9 cellular contexts compared by ENCODE assay signal in genomic region chr19:51689751-51690358, GRCh38. TPM values are rescaled to one million over a fixed set of nuclear protein-coding genes. Genes with fewer than 3 reads are reported as not detected.
A peak's percentile ranks its signal among the peaks of the same experiment; 100 is the strongest.
DNase-seq lines count a peak whose midpoint lies in the region; ATAC-seq, FAIRE-seq and TF ChIP-seq lines count a peak whose summit lies in the region.
"Had no signal": no experiment of that assay in that cellular context is flagged by ENCODE, and none has a peak within 500 bp of the region (broad histone marks: within the 10 kb centered on the region; RNA-seq: fewer than 3 reads in every experiment).

No MANE protein-coding gene starts in this region.

- in situ Hi-C loops in HepG2 (cut with HindIII; ENCODE audit: extremely low pct_ligation_motif_present, low pct_unique_long_range_greater_than_20kb), result no loop called here

- H3K27me3 Mint-ChIP-seq in central memory CD8-positive, alpha-beta T cell, result peaks cover 69% of the 10 kb centered on the region

- CTCF ChIA-PET in HepG2 (lab: Yijun Ruan, JAX; ENCODE audit: low intra/inter-chr PET ratio, low total read pairs), result no interaction called here

- peak overlapping the region; percentile 63 for H3K9ac ChIP-seq in HepG2 (ENCODE audit: insufficient read depth, low read depth, low read length)

- DNase-seq in EH (ENCODE audit: low read depth) (peak; percentile 50), NCI-H774 (lab: John Stamatoyannopoulos, UW) (peak; percentile 2), HepG2 (ENCODE audit: low spot score) (no peak), substantia nigra (lab: John Stamatoyannopoulos, UW) (peak in 37 of 49 donors; percentile 19 to 71 (median 50)), GM19238 (ENCODE audit: insufficient read length, low spot score) (no peak), NCI-H526 treated with DMSO at 0.1 percent for 48 hours (lab: John Stamatoyannopoulos, UW) (no peak)
- DNase-seq in central memory CD8-positive, alpha-beta T cell (ENCODE audit: low spot score in 2 of 2), result no peak

- peaks cover 7% of the 10 kb centered on the region for H3K4me1 Mint-ChIP-seq in central memory CD8-positive, alpha-beta T cell

- no peak overlapping the region for H2AFZ ChIP-seq in HepG2 (ENCODE audit: low read length)

- no peak for TF ChIP-seq CTCF in HepG2 (CRISPR knock-in tag; IDR thresholded peaks at IDR 0.05)

- peak overlapping the region; percentile 77 for H3K27ac Mint-ChIP-seq in central memory CD8-positive, alpha-beta T cell (ENCODE audit: low read depth)

- H3K36me3 Mint-ChIP-seq in central memory CD8-positive, alpha-beta T cell (ENCODE audit: insufficient read depth), result peaks cover 3% of the 10 kb centered on the region

- peaks cover 3% of the 10 kb centered on the region for H3K9me3 Mint-ChIP-seq in central memory CD8-positive, alpha-beta T cell

- intact Hi-C loops in HepG2 (cut with micrococcal nuclease; ENCODE audit: unreplicated experiment), result no loop called here

- peaks cover 3% of the 10 kb centered on the region; the same call in 1 of the 2 replicates for H3K9me3 ChIP-seq in HepG2 (ENCODE audit: low read length)

- ATAC-seq in central memory CD8-positive, alpha-beta T cell (replicated peaks; ENCODE audit: extremely low read depth, poor library complexity, severe bottlenecking), result no peak
- peak; percentile 10; the same call in 2 of the 3 replicates for ATAC-seq in HepG2
- ATAC-seq in GM19328 (IDR thresholded peaks at IDR 0.05; ENCODE audit: unreplicated experiment), result no peak

- H3K4me1 ChIP-seq in HepG2 (ENCODE audit: insufficient read depth, low read length), result peaks cover 29% of the 10 kb centered on the region

- WGBS in HepG2 (ENCODE audit: low lambda C conversion rate), result 6% methylated on average over 15 of the region's 19 CpGs

- TF ChIP-seq EP300 in HepG2 (IDR thresholded peaks at IDR 0.05; ENCODE audit: low read depth in 2 of 2, low read length in 2 of 2), result no peak
- no peak for TF ChIP-seq EP300 in HepG2 (CRISPR knock-in tag; IDR thresholded peaks at IDR 0.05; ENCODE audit: borderline replicate concordance)

- peak overlapping the region; percentile 60 to 75 (median 74) for H3K4me3 ChIP-seq in HepG2 (replicated peaks in 1 of 3; ENCODE audit: insufficient read depth in 1 of 3, low read depth in 2 of 3, low read length in 3 of 3)

- H3K27ac ChIP-seq in HepG2 (ENCODE audit: extremely low read length, insufficient read depth, low read length) (peak overlapping the region; percentile 54), substantia nigra (ENCODE audit: low read depth, low read length, poor library complexity, severe bottlenecking) (peak overlapping the region; percentile 98)

- H3K4me3 Mint-ChIP-seq in central memory CD8-positive, alpha-beta T cell, result peak overlapping the region; percentile 71

- H3K36me3 ChIP-seq in HepG2 (replicated peaks in 1 of 2; ENCODE audit: control insufficient read depth in 1 of 2, insufficient read depth in 2 of 2, low read length in 2 of 2), result peaks cover 1 to 6% of the 10 kb centered on the region in 2 experiments; a peak in 1 of 5 replicates

- TF ChIP-seq POLR2A in HepG2 (IDR thresholded peaks at IDR 0.05; ENCODE audit: insufficient read depth in 1 of 2, low read depth in 2 of 2, low read length in 2 of 2), result no peak

- POLR2A ChIA-PET in HepG2 (lab: Yijun Ruan, JAX), result interaction anchor here (1.8 kb wide), 1 partner anchor 14 kb away, joined by 8 read pairs; no protein-coding TSS in a partner anchor

- BruUV-seq in HepG2 (replicated peaks; lab: Mats Ljungman, UMichigan), result no TSS peak

- TF ChIP-seq RAD21 in HepG2 (CRISPR knock-in tag; IDR thresholded peaks at IDR 0.05), result no peak

- H4K20me1 ChIP-seq in HepG2 (ENCODE audit: insufficient read depth, low read length), result peaks cover 15% of the 10 kb centered on the region; the same call in 1 of the 2 replicates

- FAIRE-seq in HepG2 (lab: Jason Lieb, UNC), result no peak

- no peaks in the 10 kb centered on the region; a peak in 1 of 5 replicates for H3K27me3 ChIP-seq in HepG2 (ENCODE audit: control insufficient read depth in 1 of 2, insufficient read depth in 2 of 2, low read length in 2 of 2)

- H3K79me2 ChIP-seq in HepG2 (ENCODE audit: insufficient read depth, low read length), result no peaks in the 10 kb centered on the region

- peak overlapping the region; percentile 88 for H3K4me2 ChIP-seq in HepG2 (ENCODE audit: low read depth, low read length)

RNA-seq across cellular contexts. Expression of gene SPACA6, which starts 3.3 kb away (rescaled TPM):
- 0.53 and 2.2 TPM in 2 replicates for total RNA-seq in HepG2 (2016; rRNA removed; fragmentation: Illumina TruSeq; extraction: Trizol)
- total RNA-seq in HepG2 (2016; cell fraction: cytosol; rRNA removed; fragmentation: Illumina TruSeq; extraction: Trizol; ENCODE audit: low read depth), result 1.1 and 1.9 TPM in 2 replicates
- 2.6 TPM in 1 of 2 replicates, not detected in the other for total RNA-seq in HepG2 (2016; cell fraction: insoluble cytoplasmic fraction; rRNA removed; fragmentation: Illumina TruSeq; extraction: Trizol)
- total RNA-seq in HepG2 (2016; cell fraction: membrane; rRNA removed; fragmentation: Illumina TruSeq; extraction: Trizol), result 0.53 and 1.2 TPM in 2 replicates
- 2.1 and 4.9 TPM in 2 replicates for total RNA-seq in HepG2 (2016; cell fraction: nucleus; rRNA removed; fragmentation: Illumina TruSeq; extraction: Trizol)
- polyA plus RNA-seq in HepG2 (2011; rRNA removed), result 1.4 and 2.3 TPM in 2 replicates
- polyA plus RNA-seq in HepG2 (2011; cell fraction: cytosol; rRNA removed), result 0.26 and 0.76 TPM in 2 replicates
- 12.4 and 14.0 TPM in 2 replicates for polyA plus RNA-seq in HepG2 (2011; cell fraction: nucleus; rRNA removed)
- 2.2 and 3.3 TPM in 2 replicates for polyA plus RNA-seq in HepG2 (2012)
- polyA plus RNA-seq in HepG2 (2016; cell fraction: cytosol; fragmentation: Illumina TruSeq; extraction: Trizol; ENCODE audit: low read depth), result 0.78 and 0.85 TPM in 2 replicates
- 0.48 and 0.82 TPM in 2 replicates for polyA plus RNA-seq in HepG2 (2016; cell fraction: insoluble cytoplasmic fraction; fragmentation: Illumina TruSeq; extraction: Trizol; ENCODE audit: low read depth)
- polyA plus RNA-seq in HepG2 (2016; cell fraction: membrane; fragmentation: Illumina TruSeq; extraction: Trizol; ENCODE audit: low read depth), result 0.42 and 1.5 TPM in 2 replicates
- 9.6 and 9.8 TPM in 2 replicates for polyA plus RNA-seq in HepG2 (2016; cell fraction: nucleus; fragmentation: Illumina TruSeq; extraction: Trizol; ENCODE audit: insufficient read depth, low read depth)
- 1.8 and 1.9 TPM in 2 replicates for polyA minus RNA-seq in HepG2 (2011; rRNA and poly(A)+ RNA removed; ENCODE audit: low replicate concordance)
- polyA minus RNA-seq in HepG2 (2011; cell fraction: cytosol; rRNA and poly(A)+ RNA removed), result not detected in 2 replicates
- polyA minus RNA-seq in HepG2 (2011; cell fraction: nucleus; rRNA and poly(A)+ RNA removed), result 6.3 and 6.8 TPM in 2 replicates

RNA-seq across cellular contexts. Expression of gene HAS1, which starts 33.9 kb away (rescaled TPM):
- not detected in 2 replicates for total RNA-seq in HepG2 (2016; rRNA removed; fragmentation: Illumina TruSeq; extraction: Trizol)
- total RNA-seq in HepG2 (2016; cell fraction: cytosol; rRNA removed; fragmentation: Illumina TruSeq; extraction: Trizol; ENCODE audit: low read depth), result not detected in 2 replicates
- not detected in 2 replicates for total RNA-seq in HepG2 (2016; cell fraction: insoluble cytoplasmic fraction; rRNA removed; fragmentation: Illumina TruSeq; extraction: Trizol)
- not detected in 2 replicates for total RNA-seq in HepG2 (2016; cell fraction: membrane; rRNA removed; fragmentation: Illumina TruSeq; extraction: Trizol)
- total RNA-seq in HepG2 (2016; cell fraction: nucleus; rRNA removed; fragmentation: Illumina TruSeq; extraction: Trizol), result not detected in 2 replicates
- 0.12 TPM in 1 of 2 replicates, not detected in the other for polyA plus RNA-seq in HepG2 (2011; rRNA removed)
- polyA plus RNA-seq in HepG2 (2011; cell fraction: cytosol; rRNA removed), result not detected in 2 replicates
- polyA plus RNA-seq in HepG2 (2011; cell fraction: nucleus; rRNA removed), result not detected in 2 replicates
- polyA plus RNA-seq in HepG2 (2012), result not detected in 2 replicates
- polyA plus RNA-seq in HepG2 (2016; cell fraction: cytosol; fragmentation: Illumina TruSeq; extraction: Trizol; ENCODE audit: low read depth), result not detected in 2 replicates
- polyA plus RNA-seq in HepG2 (2016; cell fraction: insoluble cytoplasmic fraction; fragmentation: Illumina TruSeq; extraction: Trizol; ENCODE audit: low read depth), result not detected in 2 replicates
- not detected in 2 replicates for polyA plus RNA-seq in HepG2 (2016; cell fraction: membrane; fragmentation: Illumina TruSeq; extraction: Trizol; ENCODE audit: low read depth)
- not detected in 2 replicates for polyA plus RNA-seq in HepG2 (2016; cell fraction: nucleus; fragmentation: Illumina TruSeq; extraction: Trizol; ENCODE audit: insufficient read depth, low read depth)
- not detected in 2 replicates for polyA minus RNA-seq in HepG2 (2011; rRNA and poly(A)+ RNA removed; ENCODE audit: low replicate concordance)
- polyA minus RNA-seq in HepG2 (2011; cell fraction: cytosol; rRNA and poly(A)+ RNA removed), result not detected in 2 replicates
- polyA minus RNA-seq in HepG2 (2011; cell fraction: nucleus; rRNA and poly(A)+ RNA removed), result not detected in 2 replicates
- total RNA-seq: SK-MEL-5 had no signal

RNA-seq across cellular contexts. Expression of gene SIGLEC14, which starts 43.2 kb away (rescaled TPM):
- total RNA-seq in HepG2 (2016; rRNA removed; fragmentation: Illumina TruSeq; extraction: Trizol), result 0.09 TPM in 1 of 2 replicates, not detected in the other
- not detected in 2 replicates for total RNA-seq in HepG2 (2016; cell fraction: cytosol; rRNA removed; fragmentation: Illumina TruSeq; extraction: Trizol; ENCODE audit: low read depth)
- 0.13 TPM in 1 of 2 replicates, not detected in the other for total RNA-seq in HepG2 (2016; cell fraction: insoluble cytoplasmic fraction; rRNA removed; fragmentation: Illumina TruSeq; extraction: Trizol)
- total RNA-seq in HepG2 (2016; cell fraction: membrane; rRNA removed; fragmentation: Illumina TruSeq; extraction: Trizol), result 0.09 and 0.10 TPM in 2 replicates
- not detected in 2 replicates for total RNA-seq in HepG2 (2016; cell fraction: nucleus; rRNA removed; fragmentation: Illumina TruSeq; extraction: Trizol)
- 0.04 and 0.05 TPM in 2 replicates for polyA plus RNA-seq in HepG2 (2011; rRNA removed)
- polyA plus RNA-seq in HepG2 (2011; cell fraction: cytosol; rRNA removed), result 0.06 TPM in 1 of 2 replicates, not detected in the other
- not detected in 2 replicates for polyA plus RNA-seq in HepG2 (2011; cell fraction: nucleus; rRNA removed)
- polyA plus RNA-seq in HepG2 (2012), result 0.09 TPM in 1 of 2 replicates, not detected in the other
- polyA plus RNA-seq in HepG2 (2016; cell fraction: cytosol; fragmentation: Illumina TruSeq; extraction: Trizol; ENCODE audit: low read depth), result not detected in 2 replicates
- polyA plus RNA-seq in HepG2 (2016; cell fraction: insoluble cytoplasmic fraction; fragmentation: Illumina TruSeq; extraction: Trizol; ENCODE audit: low read depth), result 0.11 and 0.14 TPM in 2 replicates
- polyA plus RNA-seq in HepG2 (2016; cell fraction: membrane; fragmentation: Illumina TruSeq; extraction: Trizol; ENCODE audit: low read depth), result 0.11 and 0.20 TPM in 2 replicates
- polyA plus RNA-seq in HepG2 (2016; cell fraction: nucleus; fragmentation: Illumina TruSeq; extraction: Trizol; ENCODE audit: insufficient read depth, low read depth), result 0.28 TPM in 1 of 2 replicates, not detected in the other
- polyA minus RNA-seq in HepG2 (2011; rRNA and poly(A)+ RNA removed; ENCODE audit: low replicate concordance), result 0.14 TPM in 1 of 2 replicates, not detected in the other
- not detected in 2 replicates for polyA minus RNA-seq in HepG2 (2011; cell fraction: cytosol; rRNA and poly(A)+ RNA removed)
- not detected in 2 replicates for polyA minus RNA-seq in HepG2 (2011; cell fraction: nucleus; rRNA and poly(A)+ RNA removed)
- total RNA-seq: SK-MEL-5 had no signal

RNA-seq across cellular contexts. Expression of gene SIGLEC5, which starts 59.7 kb away (rescaled TPM):
- total RNA-seq in HepG2 (2016; rRNA removed; fragmentation: Illumina TruSeq; extraction: Trizol), result not detected in 2 replicates
- not detected in 2 replicates for total RNA-seq in HepG2 (2016; cell fraction: cytosol; rRNA removed; fragmentation: Illumina TruSeq; extraction: Trizol; ENCODE audit: low read depth)
- not detected in 2 replicates for total RNA-seq in HepG2 (2016; cell fraction: insoluble cytoplasmic fraction; rRNA removed; fragmentation: Illumina TruSeq; extraction: Trizol)
- not detected in 2 replicates for total RNA-seq in HepG2 (2016; cell fraction: membrane; rRNA removed; fragmentation: Illumina TruSeq; extraction: Trizol)
- not detected in 2 replicates for total RNA-seq in HepG2 (2016; cell fraction: nucleus; rRNA removed; fragmentation: Illumina TruSeq; extraction: Trizol)
- not detected in 2 replicates for polyA plus RNA-seq in HepG2 (2011; rRNA removed)
- not detected in 2 replicates for polyA plus RNA-seq in HepG2 (2011; cell fraction: cytosol; rRNA removed)
- not detected in 2 replicates for polyA plus RNA-seq in HepG2 (2011; cell fraction: nucleus; rRNA removed)
- not detected in 2 replicates for polyA plus RNA-seq in HepG2 (2012)
- polyA plus RNA-seq in HepG2 (2016; cell fraction: cytosol; fragmentation: Illumina TruSeq; extraction: Trizol; ENCODE audit: low read depth), result not detected in 2 replicates
- not detected in 2 replicates for polyA plus RNA-seq in HepG2 (2016; cell fraction: insoluble cytoplasmic fraction; fragmentation: Illumina TruSeq; extraction: Trizol; ENCODE audit: low read depth)
- polyA plus RNA-seq in HepG2 (2016; cell fraction: membrane; fragmentation: Illumina TruSeq; extraction: Trizol; ENCODE audit: low read depth), result not detected in 2 replicates
- not detected in 2 replicates for polyA plus RNA-seq in HepG2 (2016; cell fraction: nucleus; fragmentation: Illumina TruSeq; extraction: Trizol; ENCODE audit: insufficient read depth, low read depth)
- polyA minus RNA-seq in HepG2 (2011; rRNA and poly(A)+ RNA removed; ENCODE audit: low replicate concordance), result not detected in 2 replicates
- not detected in 2 replicates for polyA minus RNA-seq in HepG2 (2011; cell fraction: cytosol; rRNA and poly(A)+ RNA removed)
- polyA minus RNA-seq in HepG2 (2011; cell fraction: nucleus; rRNA and poly(A)+ RNA removed), result not detected in 2 replicates
- total RNA-seq: SK-MEL-5 had no signal

Comparison
In these comparisons a context has a peak if more than half of its experiments do, and no peak if none do; other contexts are left out.
1. DNase-seq: peak in EH (single experiment), NCI-H774 (single experiment) and substantia nigra (37 of 49); none in central memory CD8-positive, alpha-beta T cell (0 of 2), HepG2 (single experiment), GM19238 (single experiment) and NCI-H526 treated with DMSO at 0.1 percent for 48 hours (single experiment).